In the genomic region with DNA sequence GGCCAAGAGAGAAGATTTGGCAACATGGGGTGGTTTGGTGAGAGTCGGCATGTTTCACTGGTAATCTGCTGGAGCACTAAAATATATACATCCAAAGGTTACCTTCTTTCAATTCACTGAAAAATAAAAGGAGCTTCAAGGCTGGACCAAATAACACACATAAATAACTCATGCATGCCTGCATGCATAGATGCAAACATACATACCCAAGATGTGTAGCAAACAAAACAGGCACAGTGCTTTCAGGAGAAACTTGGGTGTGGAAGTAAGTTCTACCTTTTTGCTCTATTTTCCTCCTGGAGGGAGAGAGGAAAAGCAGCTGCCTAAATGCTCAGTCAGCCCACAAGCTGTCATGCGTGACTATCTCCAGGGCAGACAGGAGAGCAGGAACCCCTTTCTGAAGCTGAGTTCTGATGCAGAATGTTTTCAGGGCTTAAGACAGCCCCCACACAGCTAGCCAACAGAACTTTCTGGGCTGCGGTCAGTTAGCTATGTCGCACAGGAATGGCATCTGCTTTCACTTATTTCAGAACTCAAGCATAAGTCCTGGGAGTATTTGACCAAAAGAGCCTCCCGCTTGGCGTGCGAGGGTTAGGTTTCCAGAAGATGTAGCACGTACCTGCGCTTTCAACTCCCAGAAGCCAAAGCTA, we compare ENCODE assay signal across 8 cellular contexts.
DNase-seq lines count a peak whose midpoint lies in the region; ATAC-seq and TF ChIP-seq lines count a peak whose summit lies in the region.

No MANE protein-coding gene starts in this region.

- H3K27me3 ChIP-seq in IMR-90 (ENCODE audit: control insufficient read depth, insufficient read depth, low read length) (no peaks in the 10 kb centered on the region), sigmoid colon (no peaks in the 10 kb centered on the region)

- H3K9me3 ChIP-seq in IMR-90 (ENCODE audit: control insufficient read depth, insufficient read depth, low read length) (no peaks in the 10 kb centered on the region), sigmoid colon (no peaks in the 10 kb centered on the region)

- peaks cover 25% of the 10 kb centered on the region for H3K9me1 ChIP-seq in IMR-90 (ENCODE audit: insufficient read depth, low read length)

- peak overlapping the region; percentile 18 for H2AK9ac ChIP-seq in IMR-90 (replicated peaks; ENCODE audit: low read depth, low read length, poor library complexity)

- H3K36me3 ChIP-seq in IMR-90 (ENCODE audit: control insufficient read depth, insufficient read depth, low read length) (no peaks in the 10 kb centered on the region), sigmoid colon (no peaks in the 10 kb centered on the region)

- dilution Hi-C loops in IMR-90 (cut with HindIII; ENCODE audit: low sequenced_read_pairs, unreplicated experiment): no loop called here

- H4K8ac ChIP-seq in IMR-90 (ENCODE audit: low read depth in 2 of 2, low read length in 2 of 2): peak overlapping the region in 1 of 2 experiments; percentile 79

- CTCF ChIA-PET in IMR-90 (lab: Yijun Ruan, JAX): interaction anchor here (0.7 kb wide), 2 partner anchors 32 to 349 kb away, joined by 3 read pairs; no protein-coding TSS in a partner anchor
- CTCF ChIA-PET in activated CD4-positive, alpha-beta memory T cell treated with anti-CD3 and anti-CD28 coated beads for 36 hours (lab: Charles Lee): interaction anchor here (0.6 to 1.5 kb wide), 15 partner anchors 18 to 464 kb away, joined by 3 to 6 read pairs (median 4); no protein-coding TSS in a partner anchor

- ATAC-seq in GM21529 (IDR thresholded peaks at IDR 0.05; ENCODE audit: unreplicated experiment) (peak; percentile 50), IMR-90 (ENCODE audit: low read depth) (peak; percentile 76)

- H2BK120ac ChIP-seq in IMR-90 (ENCODE audit: low read depth, low read length): peak overlapping the region; percentile 91

- peak overlapping the region; percentile 69 for H2BK20ac ChIP-seq in IMR-90 (ENCODE audit: low read depth, low read length)

- no peak; the same call in none of the 2 replicates for TF ChIP-seq POLR2A in IMR-90 (IDR thresholded peaks at IDR 0.05; ENCODE audit: low read depth, low read length)
- TF ChIP-seq POLR2A in sigmoid colon (IDR thresholded peaks at IDR 0.05): no peak

- peaks cover 4% of the 10 kb centered on the region; the same call in 1 of the 2 replicates for H4K20me1 ChIP-seq in IMR-90 (ENCODE audit: insufficient read depth, low read length)

- H2AK5ac ChIP-seq in IMR-90 (ENCODE audit: low read depth, low read length): peak overlapping the region; percentile 29

- peak overlapping the region; percentile 10; the same call in 1 of the 2 replicates for H4K5ac ChIP-seq in IMR-90 (ENCODE audit: low read depth, low read length)

- H3K4me3 Mint-ChIP-seq in activated CD4-positive, alpha-beta memory T cell treated with anti-CD3 and anti-CD28 coated beads for 36 hours: peak overlapping the region; percentile 63

- H2BK5ac ChIP-seq in IMR-90 (ENCODE audit: low read depth, low read length, poor library complexity, severe bottlenecking): peak overlapping the region; percentile 93

- H3K79me1 ChIP-seq in IMR-90 (ENCODE audit: low read depth in 1 of 2, low read length in 2 of 2): peaks cover 0 to 6% of the 10 kb centered on the region in 2 experiments; a peak in 1 of 4 replicates

- no peak for TF ChIP-seq EP300 in sigmoid colon (IDR thresholded peaks at IDR 0.05)

- peaks cover 74% of the 10 kb centered on the region for H3K4me1 Mint-ChIP-seq in activated CD4-positive, alpha-beta memory T cell treated with anti-CD3 and anti-CD28 coated beads for 36 hours (ENCODE audit: low read depth)

- peak overlapping the region; percentile 61; the same call in 1 of the 2 replicates for H3K4me2 ChIP-seq in IMR-90 (ENCODE audit: low read depth, low read length)

- H3K4me3 ChIP-seq in GM08714 (ENCODE audit: low read length) (peak overlapping the region; percentile 21; the same call in 1 of the 2 replicates), IMR-90 (ENCODE audit: insufficient read depth, low read depth, low read length) (no peak overlapping the region), sigmoid colon (peak overlapping the region in 1 of 4 donors; percentile 2)

- peak overlapping the region; percentile 82 for H3K56ac ChIP-seq in IMR-90 (ENCODE audit: extremely low read depth, insufficient read depth, low read length)

- H3K27ac ChIP-seq in IMR-90 (ENCODE audit: insufficient read depth, low read length): peak overlapping the region; percentile 86
- peak overlapping the region; percentile 65 to 76 (median 70) for H3K27ac ChIP-seq in sigmoid colon

- peak overlapping the region; percentile 41 for H3K9ac ChIP-seq in IMR-90 (ENCODE audit: low read depth, low read length)

- H3K4ac ChIP-seq in IMR-90 (ENCODE audit: low read depth, low read length): peak overlapping the region; percentile 81

- H3K23ac ChIP-seq in IMR-90 (ENCODE audit: low read depth, low read length): peak overlapping the region; percentile 55; the same call in 1 of the 2 replicates

- peak overlapping the region; percentile 59 for H3K18ac ChIP-seq in IMR-90 (ENCODE audit: low read depth, low read length)

- peak overlapping the region; percentile 98 for H3K27ac Mint-ChIP-seq in activated CD4-positive, alpha-beta memory T cell treated with anti-CD3 and anti-CD28 coated beads for 36 hours

- in situ Hi-C loops in IMR-90 (cut with MboI; ENCODE audit: low sequenced_read_pairs): no loop called here

- peak overlapping the region; percentile 66 for H3K14ac ChIP-seq in IMR-90 (replicated peaks; ENCODE audit: low read depth, low read length)

- no TSS peak for BruUV-seq in IMR-90 (replicated peaks; lab: Mats Ljungman, UMichigan)

- H3K9me3 Mint-ChIP-seq in activated CD4-positive, alpha-beta memory T cell treated with anti-CD3 and anti-CD28 coated beads for 36 hours: no peaks in the 10 kb centered on the region

- no peak overlapping the region for H2AFZ ChIP-seq in IMR-90 (replicated peaks; ENCODE audit: low read length, poor library complexity)

- POLR2A ChIA-PET in IMR-90 (lab: Charles Lee; ENCODE audit: unreplicated experiment): interaction anchor here (0.6 to 1.0 kb wide), 2 partner anchors 9 to 453 kb away, joined by 3 read pairs; no protein-coding TSS in a partner anchor
- POLR2A ChIA-PET in activated CD4-positive, alpha-beta memory T cell treated with anti-CD3 and anti-CD28 coated beads for 36 hours (lab: Charles Lee): interaction anchor here (0.8 to 4.0 kb wide), 22 partner anchors 7 to 467 kb away, joined by 3 to 36 read pairs (median 5); a partner anchor contains a TSS

- intact Hi-C loops in IMR-90 (cut with micrococcal nuclease): loop anchor here (1.0 to 2.0 kb wide), 4 partner anchors 36 to 464 kb away; a partner anchor contains a TSS
- intact Hi-C loops in activated CD4-positive, alpha-beta memory T cell treated with anti-CD3 and anti-CD28 coated beads for 36 hours (cut with micrococcal nuclease): loop anchor here (1.0 to 2.0 kb wide), 3 partner anchors 29 to 462 kb away; no protein-coding TSS in a partner anchor
- intact Hi-C loops in sigmoid colon (cut with DNase I): no loop called here
- intact Hi-C loops in head of caudate nucleus (cut with DNase I): no loop called here

- DNase-seq in IMR-90: peak; percentile 100
- peak; percentile 64 for DNase-seq in activated CD4-positive, alpha-beta memory T cell treated with anti-CD3 and anti-CD28 coated beads for 36 hours
- peak; percentile 42 for DNase-seq in foreskin melanocyte
- peak; percentile 79 for DNase-seq in sigmoid colon
- DNase-seq in head of caudate nucleus: no peak
- DNase-seq in HuH-7 (ENCODE audit: low spot score): no peak

- peak overlapping the region; percentile 53 for H4K91ac ChIP-seq in IMR-90 (ENCODE audit: insufficient read depth, low read depth, low read length)

- no CpG with 5 or more reads among the region's 9 CpGs for WGBS in IMR-90 (ENCODE audit: extremely low coverage in 2 of 2, insufficient read length in 1 of 2), 2 experiments
- 16 to 28% methylated on average over 9 of the region's 9 CpGs for WGBS in sigmoid colon, 2 donors

- TF ChIP-seq CTCF in IMR-90 (conservative IDR thresholded peaks at IDR 0.05; ENCODE audit: low read depth, low read length): no peak
- TF ChIP-seq CTCF in sigmoid colon (IDR thresholded peaks at IDR 0.05): no peak

- H3K27me3 Mint-ChIP-seq in activated CD4-positive, alpha-beta memory T cell treated with anti-CD3 and anti-CD28 coated beads for 36 hours: no peaks in the 10 kb centered on the region

- peaks cover 12% of the 10 kb centered on the region for H3K36me3 Mint-ChIP-seq in activated CD4-positive, alpha-beta memory T cell treated with anti-CD3 and anti-CD28 coated beads for 36 hours

- peak overlapping the region; percentile 35; the same call in 1 of the 3 replicates for H2BK15ac ChIP-seq in IMR-90 (ENCODE audit: low read depth, low read length)

- H3K4me1 ChIP-seq in IMR-90 (ENCODE audit: control insufficient read depth, insufficient read depth, low read length): peaks cover 27% of the 10 kb centered on the region
- H3K4me1 ChIP-seq in sigmoid colon: peaks cover 0 to 51% (median 45%) of the 10 kb centered on the region in 4 donors

- peak; percentile 42 for TF ChIP-seq RAD21 in IMR-90 (IDR thresholded peaks at IDR 0.05; ENCODE audit: low read length)

TF ChIP-seq in IMR-90, 13 proteins besides CTCF, POLR2A, EP300 and RAD21 (continues in another document):
- TF ChIP-seq NFE2L2 (IDR thresholded peaks at IDR 0.05; ENCODE audit: low read depth, low read length): no peak
- TF ChIP-seq CHD1 (IDR thresholded peaks at IDR 0.05; ENCODE audit: low read depth, low read length): peak; percentile 66; the same call in 1 of the 2 replicates
- TF ChIP-seq MAFK (IDR thresholded peaks at IDR 0.05; ENCODE audit: low read depth, low read length): no peak
- TF ChIP-seq, protein P1, sequence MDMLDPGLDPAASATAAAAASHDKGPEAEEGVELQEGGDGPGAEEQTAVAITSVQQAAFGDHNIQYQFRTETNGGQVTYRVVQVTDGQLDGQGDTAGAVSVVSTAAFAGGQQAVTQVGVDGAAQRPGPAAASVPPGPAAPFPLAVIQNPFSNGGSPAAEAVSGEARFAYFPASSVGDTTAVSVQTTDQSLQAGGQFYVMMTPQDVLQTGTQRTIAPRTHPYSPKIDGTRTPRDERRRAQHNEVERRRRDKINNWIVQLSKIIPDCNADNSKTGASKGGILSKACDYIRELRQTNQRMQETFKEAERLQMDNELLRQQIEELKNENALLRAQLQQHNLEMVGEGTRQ (IDR thresholded peaks at IDR 0.05; ENCODE audit: low read depth, low read length): no peak
- peak; percentile 19; the same call in 1 of the 2 replicates for TF ChIP-seq CEBPB (IDR thresholded peaks at IDR 0.05; ENCODE audit: low read depth, low read length)
- no peak for TF ChIP-seq RCOR1 (IDR thresholded peaks at IDR 0.05; ENCODE audit: insufficient replicate concordance, low read length)

Comparison
In these comparisons a context has a peak if more than half of its experiments do, and no peak if none do; other contexts are left out.
1. DNase-seq: peak in IMR-90 (single experiment), activated CD4-positive, alpha-beta memory T cell treated with anti-CD3 and anti-CD28 coated beads for 36 hours (single experiment), foreskin melanocyte (single experiment) and sigmoid colon (single experiment); none in head of caudate nucleus (0 of 42) and HuH-7 (single experiment).
2. intact Hi-C loops: an anchor here in IMR-90 (1.0 to 2.0 kb wide) and activated CD4-positive, alpha-beta memory T cell treated with anti-CD3 and anti-CD28 coated beads for 36 hours (1.0 to 2.0 kb wide); none called in sigmoid colon and head of caudate nucleus.